Comparison of ENCODE assay signal across 20 cellular contexts in the genomic region with DNA sequence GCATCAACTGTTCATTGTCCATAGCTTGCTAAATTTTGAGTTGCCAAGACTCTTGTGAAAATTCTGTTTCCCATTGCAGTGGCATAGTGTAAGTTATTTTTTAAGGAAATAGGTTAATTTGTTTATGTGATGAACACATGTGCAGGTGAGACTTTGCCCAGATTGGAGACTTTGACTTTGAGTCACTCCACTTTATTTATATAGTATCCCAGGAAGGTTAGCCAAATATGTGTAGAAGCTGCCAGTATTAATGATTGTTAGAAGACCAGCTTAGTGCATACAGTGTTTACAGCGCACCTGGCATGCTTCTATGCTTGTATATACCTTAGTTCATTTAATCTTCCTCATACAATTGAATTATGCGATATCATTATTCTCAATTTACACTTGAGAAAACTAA. TPM values are rescaled to one million over a fixed set of nuclear protein-coding genes. Genes with fewer than 3 reads are reported as not detected.
DNase-seq lines count a peak whose midpoint lies in the region; ATAC-seq and TF ChIP-seq lines count a peak whose summit lies in the region.
"Had no signal": no experiment of that assay in that cellular context is flagged by ENCODE, and none has a peak within 500 bp of the region (broad histone marks: within the 10 kb centered on the region; RNA-seq: fewer than 3 reads in every experiment).

No MANE protein-coding gene starts in this region.

- no peaks in the 10 kb centered on the region for H3K27me3 ChIP-seq in PC-3 (ENCODE audit: low read length)
- no peaks in the 10 kb centered on the region for H3K27me3 ChIP-seq in Caco-2 (replicated peaks; ENCODE audit: control insufficient read depth, insufficient read depth, low read length)
- H3K27me3 ChIP-seq: BE2C had no signal

- H3K9ac ChIP-seq in PC-3 (ENCODE audit: low read length): no peak overlapping the region

- H3K27ac Mint-ChIP-seq in osteocyte (ENCODE audit: unreplicated experiment): no peak overlapping the region
- no peak overlapping the region for H3K27ac Mint-ChIP-seq in Caco-2 (ENCODE audit: unreplicated experiment)

- BruUV-seq in PC-3 (replicated peaks; lab: Mats Ljungman, UMichigan) (no TSS peak), Caco-2 (replicated peaks; lab: Mats Ljungman, UMichigan) (no TSS peak)

- no peak overlapping the region for H3K27ac ChIP-seq in PC-3 (ENCODE audit: low read length)

- no peaks in the 10 kb centered on the region for H4K20me1 ChIP-seq in PC-3 (ENCODE audit: low read length)

- ATAC-seq in PC-3: peak; percentile 40; the same call in 1 of the 2 replicates
- ATAC-seq in HG03175 (IDR thresholded peaks at IDR 0.05; ENCODE audit: unreplicated experiment): no peak
- ATAC-seq: Panc1, Right ventricle myocardium inferior had no signal

- H3K4me1 ChIP-seq in PC-3 (ENCODE audit: insufficient read depth, low read length): peaks cover 36% of the 10 kb centered on the region
- H3K4me1 ChIP-seq in Caco-2: peaks cover 25% of the 10 kb centered on the region
- H3K4me1 ChIP-seq: BE2C had no signal

- peaks cover 32% of the 10 kb centered on the region for H3K36me3 ChIP-seq in PC-3 (ENCODE audit: low read depth, low read length)
- H3K36me3 ChIP-seq in Caco-2 (ENCODE audit: control insufficient read depth, insufficient read depth, low read length): peaks cover 2% of the 10 kb centered on the region; the same call in 1 of the 2 replicates

- intact Hi-C loops in PC-3 (cut with micrococcal nuclease) (loop anchor here (1.0 kb wide), 1 partner anchor 17 kb away; no protein-coding TSS in a partner anchor), head of caudate nucleus (cut with DNase I) (no loop called here), Caco-2 (cut with micrococcal nuclease; ENCODE audit: unreplicated experiment) (no loop called here)

- no peaks in the 10 kb centered on the region for H3K9me2 ChIP-seq in PC-3 (replicated peaks; ENCODE audit: low read length)

- H3K27me3 Mint-ChIP-seq in osteocyte (ENCODE audit: unreplicated experiment) (no peaks in the 10 kb centered on the region), Caco-2 (ENCODE audit: insufficient read depth, unreplicated experiment) (no peaks in the 10 kb centered on the region)
- H3K27me3 Mint-ChIP-seq: CD4-positive, alpha-beta T cell; IgD-negative memory B cell had no signal

- H3K36me3 Mint-ChIP-seq in osteocyte (ENCODE audit: unreplicated experiment) (peaks cover 53% of the 10 kb centered on the region), Caco-2 (ENCODE audit: insufficient read depth, unreplicated experiment) (peaks cover 28% of the 10 kb centered on the region)

- H3F3A ChIP-seq in PC-3 (ENCODE audit: low read length, unreplicated experiment): peaks cover 5% of the 10 kb centered on the region

- no peak overlapping the region for H2AFZ ChIP-seq in PC-3 (ENCODE audit: low read length)

- H3K4me3 ChIP-seq in PC-3 (ENCODE audit: low read length) (no peak overlapping the region), Caco-2 (ENCODE audit: low read depth, low read length) (no peak overlapping the region)
- H3K4me3 ChIP-seq: GM12878 had no signal

- TF ChIP-seq CTCF in PC-3 (conservative IDR thresholded peaks at IDR 0.05; ENCODE audit: low read depth, low read length) (no peak), osteocyte (IDR thresholded peaks at IDR 0.05) (no peak), Caco-2 (IDR thresholded peaks at IDR 0.05; ENCODE audit: insufficient read depth in 1 of 2, low read depth in 1 of 2, low read length in 1 of 2, severe bottlenecking in 1 of 2, unreplicated experiment in 1 of 2) (no peak)

- POLR2A ChIA-PET in PC-3 (lab: Charles Lee; ENCODE audit: unreplicated experiment) (no interaction called here), Caco-2 (lab: Charles Lee) (interaction anchor here (0.5 kb wide), 1 partner anchor 40 kb away, joined by 3 read pairs; no protein-coding TSS in a partner anchor)

- no peak overlapping the region for H3K4me3 Mint-ChIP-seq in osteocyte (ENCODE audit: unreplicated experiment)
- H3K4me3 Mint-ChIP-seq in Caco-2 (ENCODE audit: unreplicated experiment): no peak overlapping the region
- H3K4me3 Mint-ChIP-seq: CD4-positive, alpha-beta T cell; IgD-negative memory B cell had no signal

- H3K4me2 ChIP-seq in PC-3 (ENCODE audit: low read length): no peak overlapping the region

- H3K4me1 Mint-ChIP-seq in osteocyte (ENCODE audit: unreplicated experiment) (peaks cover 8% of the 10 kb centered on the region), Caco-2 (ENCODE audit: low read depth, unreplicated experiment) (peaks cover 16% of the 10 kb centered on the region)
- H3K4me1 Mint-ChIP-seq: IgD-negative memory B cell had no signal

- CTCF ChIA-PET in PC-3 (lab: Charles Lee): no interaction called here
- CTCF ChIA-PET in Caco-2 (lab: Charles Lee): interaction anchor here (1.7 kb wide), 1 partner anchor 156 kb away, joined by 7 read pairs; the partner anchor contains the start of gene CDKN2B

- peak; percentile 30 for DNase-seq in Caki2 (ENCODE audit: low read depth)
- peak; percentile 15 for DNase-seq in PC-3
- DNase-seq in kidney tubule cell (ENCODE audit: low spot score): peak; percentile 75
- DNase-seq in mucosa of gallbladder (ENCODE audit: low spot score): peak; percentile 54
- DNase-seq in osteocyte (ENCODE audit: extremely low spot score, unreplicated experiment): no peak
- no peak for DNase-seq in head of caudate nucleus
- no peak for DNase-seq in Caco-2
- DNase-seq: 8988T; BE2C; CD4-positive, alpha-beta T cell; GDM1; Kasumi-1; NCI-H1417 treated with DMSO at 0.1 percent for 48 hours; NCI-H1930; NCI-H446 had no signal

- H3K9me3 ChIP-seq in PC-3 (ENCODE audit: low read length) (no peaks in the 10 kb centered on the region), Caco-2 (no peaks in the 10 kb centered on the region)
- H3K9me3 ChIP-seq: BE2C had no signal

- in situ Hi-C loops in Caki2 (cut with HindIII; ENCODE audit: low pct_unique_long_range_greater_than_20kb, low sequenced_read_pairs): no loop called here

- 0 out of 2 replicates have a peak, but pooled peaks cover 6% of the 10 kb centered on the region for H3K79me2 ChIP-seq in PC-3 (ENCODE audit: low read length)

- H3K9me3 Mint-ChIP-seq in osteocyte (ENCODE audit: unreplicated experiment) (peaks cover 5% of the 10 kb centered on the region), Caco-2 (ENCODE audit: unreplicated experiment) (no peaks in the 10 kb centered on the region)
- H3K9me3 Mint-ChIP-seq: CD4-positive, alpha-beta T cell had no signal

RNA-seq across cellular contexts. Expression of gene MTAP, which starts 51.0 kb away (rescaled TPM):
- 25.4 and 30.5 TPM in 2 replicates for total RNA-seq in Caki2 (2014; rRNA removed; shearing (Covaris generic); ENCODE audit: low replicate concordance)
- total RNA-seq in PC-3 (2014; rRNA removed) (33.7 and 34.7 TPM in 2 replicates), mucosa of gallbladder (29.2 TPM), osteocyte (42.5 and 45.8 TPM in 2 replicates), Caco-2 (2022) (42.5 and 53.3 TPM in 2 replicates)

Comparison
In these comparisons a context has a peak if more than half of its experiments do, and no peak if none do; other contexts are left out.
1. DNase-seq: peak in Caki2 (single experiment), PC-3 (single experiment), kidney tubule cell (single experiment) and mucosa of gallbladder (single experiment); none in osteocyte (single experiment), head of caudate nucleus (0 of 42) and Caco-2 (0 of 2).